Comparison of ENCODE assay signal across 8 cellular contexts in the genomic region with DNA sequence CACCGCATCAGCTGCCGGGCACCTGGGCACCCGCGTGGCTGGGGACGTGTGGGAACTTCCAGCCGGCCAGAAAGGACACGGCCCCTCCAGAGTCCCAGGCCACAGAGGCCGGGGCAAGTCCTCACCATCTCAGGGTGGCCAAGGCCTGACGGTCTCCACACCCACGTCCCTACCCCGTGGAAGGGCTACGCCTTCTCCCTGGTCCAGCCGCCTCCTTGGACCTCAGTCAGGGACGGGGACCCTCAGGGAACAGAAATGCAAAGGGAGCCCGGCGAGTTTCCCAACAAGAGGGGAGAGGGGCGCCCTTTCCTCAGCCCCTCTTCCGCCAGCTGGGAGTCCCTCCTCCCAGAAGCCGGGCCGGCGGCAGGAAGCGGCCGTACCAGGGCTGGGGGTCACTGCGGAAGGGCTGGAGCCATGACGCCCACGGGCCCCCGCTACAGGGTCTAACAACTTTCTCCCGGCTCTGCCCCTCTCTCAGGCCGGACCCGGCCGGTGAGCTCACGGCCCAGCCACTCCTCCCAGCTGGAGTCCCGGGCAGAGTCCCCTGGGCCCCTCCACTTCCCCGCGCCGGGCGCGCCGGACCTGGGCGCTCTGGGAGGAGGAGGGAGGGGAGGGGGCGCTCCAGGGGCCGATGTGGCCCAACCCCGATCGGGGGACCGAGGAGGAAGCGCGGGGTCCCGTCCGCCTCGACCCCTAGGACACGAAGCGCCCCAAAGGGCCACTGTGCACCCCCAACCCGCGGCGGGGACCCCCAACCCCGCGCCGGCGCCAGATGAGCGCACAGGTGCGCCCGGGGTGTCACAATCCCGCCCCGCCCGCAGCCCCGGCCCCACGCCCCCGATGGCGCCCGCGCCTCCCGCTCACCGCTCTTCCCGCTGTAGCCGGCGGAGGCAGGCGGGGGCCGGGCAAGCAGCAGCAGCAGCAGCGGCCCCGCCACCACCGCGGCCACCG. TPM values are rescaled to one million over a fixed set of nuclear protein-coding genes. Genes with fewer than 3 reads are reported as not detected.
DNase-seq lines count a peak whose midpoint lies in the region; ATAC-seq and TF ChIP-seq lines count a peak whose summit lies in the region.

No MANE protein-coding gene starts in this region.

- H3K27me3 ChIP-seq in esophagus muscularis mucosa (no peaks in the 10 kb centered on the region), neuron (ENCODE audit: insufficient read depth, low read length) (no peaks in the 10 kb centered on the region)

- peaks cover 9 to 17% (median 16%) of the 10 kb centered on the region in 4 donors for H3K36me3 ChIP-seq in esophagus muscularis mucosa
- peaks cover 17% of the 10 kb centered on the region for H3K36me3 ChIP-seq in neuron (ENCODE audit: insufficient read depth, low read length)

- peaks cover 27 to 51% (median 44%) of the 10 kb centered on the region in 4 donors for H3K4me1 ChIP-seq in esophagus muscularis mucosa
- peaks cover 42% of the 10 kb centered on the region for H3K4me1 ChIP-seq in neuron (ENCODE audit: insufficient read depth, low read length)

- 9% methylated on average over 27 of the region's 83 CpGs for WGBS in esophagus muscularis mucosa

- no peak for TF ChIP-seq EP300 in esophagus muscularis mucosa (IDR thresholded peaks at IDR 0.05)

- DNase-seq in NCI-H82 (lab: John Stamatoyannopoulos, UW) (peak; percentile 54), NCI-H82 treated with DMSO at 0.1 percent for 48 hours (lab: John Stamatoyannopoulos, UW; ENCODE audit: unreplicated experiment) (no peak), T-helper 9 cell (peak; percentile 29), esophagus muscularis mucosa (ENCODE audit: extremely low spot score) (no peak), SK-N-DZ (ENCODE audit: low spot score) (no peak), anterior cingulate cortex (lab: John Stamatoyannopoulos, UW) (no peak)

- peak; percentile 31 for ATAC-seq in HG02885 (IDR thresholded peaks at IDR 0.05; ENCODE audit: poor library complexity, unreplicated experiment)

- H3K27ac ChIP-seq in esophagus muscularis mucosa (replicated peaks in 1 of 4), result peak overlapping the region; percentile 66 to 81 (median 80)

- TF ChIP-seq CTCF in esophagus muscularis mucosa (IDR thresholded peaks at IDR 0.05), result no peak

- no peak for TF ChIP-seq POLR2A in esophagus muscularis mucosa (IDR thresholded peaks at IDR 0.05; ENCODE audit: low read depth)

- intact Hi-C loops in esophagus muscularis mucosa (cut with DNase I), result no loop called here

- no peak overlapping the region for H2AFZ ChIP-seq in neuron (ENCODE audit: low read depth, low read length)

- H3K4me3 ChIP-seq in esophagus muscularis mucosa (peak overlapping the region; percentile 68 to 98 (median 94)), neuron (ENCODE audit: low read length) (peak overlapping the region; percentile 93)

- H3K9me3 ChIP-seq in esophagus muscularis mucosa (no peaks in the 10 kb centered on the region), neuron (ENCODE audit: low read length) (no peaks in the 10 kb centered on the region)

RNA-seq across cellular contexts. Expression of a gene that starts 0.7 kb away (rescaled TPM):
- 10 to 100 TPM; 32.8 to 53.5 (median 46.3) TPM for total RNA-seq in esophagus muscularis mucosa
- polyA plus RNA-seq in SK-N-DZ (2014; cell fraction: cytosol; rRNA removed), result 26.6 and 39.0 TPM in 2 replicates
- polyA plus RNA-seq in SK-N-DZ (2014; cell fraction: nucleus; rRNA removed), result 60.8 and 74.9 TPM in 2 replicates

RNA-seq across cellular contexts. Expression of a gene that starts 10.8 kb away (rescaled TPM):
- 10 to 100 TPM; 53.6 to 93.8 (median 69.5) TPM for total RNA-seq in esophagus muscularis mucosa
- 163 TPM in 2 replicates for polyA plus RNA-seq in SK-N-DZ (2014; cell fraction: cytosol; rRNA removed)
- polyA plus RNA-seq in SK-N-DZ (2014; cell fraction: nucleus; rRNA removed), result 79.4 and 130 TPM in 2 replicates

RNA-seq across cellular contexts. Expression of a gene that starts 15.9 kb away (rescaled TPM):
- total RNA-seq in esophagus muscularis mucosa, result 100 to 1,000 TPM; 114 to 158 (median 124) TPM
- polyA plus RNA-seq in SK-N-DZ (2014; cell fraction: cytosol; rRNA removed), result 357 and 443 TPM in 2 replicates
- 288 and 307 TPM in 2 replicates for polyA plus RNA-seq in SK-N-DZ (2014; cell fraction: nucleus; rRNA removed)

RNA-seq across cellular contexts. Expression of a gene that starts 20.6 kb away (rescaled TPM):
- 10 to 100 TPM; 11.8 to 18.3 (median 17.4) TPM for total RNA-seq in esophagus muscularis mucosa
- polyA plus RNA-seq in SK-N-DZ (2014; cell fraction: cytosol; rRNA removed), result 15.9 and 21.1 TPM in 2 replicates
- 108 and 109 TPM in 2 replicates for polyA plus RNA-seq in SK-N-DZ (2014; cell fraction: nucleus; rRNA removed)

RNA-seq across cellular contexts. Expression of a gene that starts 28.6 kb away (rescaled TPM):
- total RNA-seq in esophagus muscularis mucosa, result 10 to 100 TPM; 24.1 to 56.2 (median 44.1) TPM
- polyA plus RNA-seq in SK-N-DZ (2014; cell fraction: cytosol; rRNA removed), result 31.1 and 33.4 TPM in 2 replicates
- 33.0 and 36.2 TPM in 2 replicates for polyA plus RNA-seq in SK-N-DZ (2014; cell fraction: nucleus; rRNA removed)

Comparison
In these comparisons a context has a peak if more than half of its experiments do, and no peak if none do; other contexts are left out.
1. DNase-seq: peak in NCI-H82 (single experiment) and T-helper 9 cell (single experiment); none in NCI-H82 treated with DMSO at 0.1 percent for 48 hours (single experiment), esophagus muscularis mucosa (single experiment), SK-N-DZ (single experiment) and anterior cingulate cortex (0 of 58).